In the genomic region with DNA sequence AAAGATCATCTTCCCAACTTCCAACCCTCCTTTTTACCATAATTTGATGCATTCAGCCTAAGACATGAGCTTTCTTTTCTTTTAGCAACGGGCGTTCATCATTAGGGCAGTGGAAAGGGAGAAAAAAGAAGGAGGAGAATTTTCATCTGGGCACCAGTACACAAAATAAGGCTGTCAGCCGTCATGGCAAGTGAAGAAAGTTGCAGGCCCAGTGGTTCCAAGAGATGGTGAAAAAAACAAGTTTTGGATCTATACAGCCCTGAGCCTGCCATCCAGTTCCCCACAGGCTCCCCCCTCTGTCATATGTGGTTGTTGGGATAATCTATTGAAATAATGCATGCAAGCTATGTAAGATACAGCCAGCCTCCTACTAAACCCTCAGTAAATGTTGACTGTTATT, we compare ENCODE assay signal across 2 cellular contexts.
A peak's percentile ranks its signal among the peaks of the same experiment; 100 is the strongest.
TF ChIP-seq lines count a peak whose summit lies in the region.

No MANE protein-coding gene starts in this region.

TF ChIP-seq in HEK293, 187 proteins besides CTCF, POLR2A, EP300 and RAD21 (continued from another document):
- TF ChIP-seq, protein P1, sequence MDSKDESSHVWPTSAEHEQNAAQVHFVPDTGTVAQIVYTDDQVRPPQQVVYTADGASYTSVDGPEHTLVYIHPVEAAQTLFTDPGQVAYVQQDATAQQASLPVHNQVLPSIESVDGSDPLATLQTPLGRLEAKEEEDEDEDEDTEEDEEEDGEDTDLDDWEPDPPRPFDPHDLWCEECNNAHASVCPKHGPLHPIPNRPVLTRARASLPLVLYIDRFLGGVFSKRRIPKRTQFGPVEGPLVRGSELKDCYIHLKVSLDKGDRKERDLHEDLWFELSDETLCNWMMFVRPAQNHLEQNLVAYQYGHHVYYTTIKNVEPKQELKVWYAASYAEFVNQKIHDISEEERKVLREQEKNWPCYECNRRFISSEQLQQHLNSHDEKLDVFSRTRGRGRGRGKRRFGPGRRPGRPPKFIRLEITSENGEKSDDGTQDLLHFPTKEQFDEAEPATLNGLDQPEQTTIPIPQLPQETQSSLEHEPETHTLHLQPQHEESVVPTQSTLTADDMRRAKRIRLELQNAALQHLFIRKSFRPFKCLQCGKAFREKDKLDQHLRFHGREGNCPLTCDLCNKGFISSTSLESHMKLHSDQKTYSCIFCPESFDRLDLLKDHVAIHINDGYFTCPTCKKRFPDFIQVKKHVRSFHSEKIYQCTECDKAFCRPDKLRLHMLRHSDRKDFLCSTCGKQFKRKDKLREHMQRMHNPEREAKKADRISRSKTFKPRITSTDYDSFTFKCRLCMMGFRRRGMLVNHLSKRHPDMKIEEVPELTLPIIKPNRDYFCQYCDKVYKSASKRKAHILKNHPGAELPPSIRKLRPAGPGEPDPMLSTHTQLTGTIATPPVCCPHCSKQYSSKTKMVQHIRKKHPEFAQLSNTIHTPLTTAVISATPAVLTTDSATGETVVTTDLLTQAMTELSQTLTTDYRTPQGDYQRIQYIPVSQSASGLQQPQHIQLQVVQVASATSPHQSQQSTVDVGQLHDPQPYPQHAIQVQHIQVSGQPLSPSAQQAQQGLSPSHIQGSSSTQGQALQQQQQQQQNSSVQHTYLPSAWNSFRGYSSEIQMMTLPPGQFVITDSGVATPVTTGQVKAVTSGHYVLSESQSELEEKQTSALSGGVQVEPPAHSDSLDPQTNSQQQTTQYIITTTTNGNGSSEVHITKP (tag by site-specific recombination; IDR thresholded peaks at IDR 0.05), result 0 out of 2 replicates have a peak, but pooled peaks have one; percentile 15

TF ChIP-seq in K562, 482 proteins besides CTCF, POLR2A, EP300 and RAD21:
- TF ChIP-seq, protein P1 (IDR thresholded peaks at IDR 0.05; ENCODE audit: partially characterized antibody), result peak; percentile 91
- TF ChIP-seq ZNF766 (CRISPR knock-in tag; conservative IDR thresholded peaks at IDR 0.05) (0 out of 2 replicates have a peak, but pooled peaks have one; percentile 23), SAFB (IDR thresholded peaks at IDR 0.05; ENCODE audit: borderline replicate concordance, low read depth, low read length) (no peak), SMAD4 (CRISPR knock-in tag; conservative IDR thresholded peaks at IDR 0.05) (no peak), VEZF1 (CRISPR knock-in tag; IDR thresholded peaks at IDR 0.05) (peak; percentile 18; the same call in 1 of the 2 replicates)
